ENCODE assay signal across 8 cellular contexts in the genomic region with DNA sequence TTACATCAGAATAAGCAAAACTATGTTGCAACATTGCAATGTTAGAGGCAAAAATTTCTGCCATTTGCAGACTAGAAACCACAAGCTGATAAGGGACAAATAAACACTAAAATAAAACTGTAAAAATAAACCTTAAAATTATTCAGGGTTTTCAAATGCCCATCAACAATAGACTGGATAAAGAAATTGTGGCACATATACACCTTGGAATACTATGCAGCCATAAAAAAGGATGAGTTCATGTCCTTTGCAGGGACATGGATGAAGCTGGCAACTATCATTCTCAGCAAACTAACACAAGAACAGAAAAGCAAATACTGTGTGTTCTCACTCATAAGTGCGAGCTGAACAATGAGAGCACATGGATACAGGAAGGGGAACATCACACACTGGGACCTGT.
"Had no signal": no experiment of that assay in that cellular context is flagged by ENCODE, and none has a peak within 500 bp of the region (broad histone marks: within the 10 kb centered on the region; RNA-seq: fewer than 3 reads in every experiment).

No MANE protein-coding gene starts in this region.

- H3K27ac ChIP-seq: GM23248 had no signal

- FAIRE-seq: H54, HTR-8/SVneo had no signal

- H3K4me3 ChIP-seq: GM23248 had no signal

- H3K9ac ChIP-seq: GM23248 had no signal

- H2AFZ ChIP-seq: GM23248 had no signal

- DNase-seq: GM23248, GOT3, H9, HCEC 1CT, HFFc6, KG1 had no signal
